ENCODE assay signal across 22 cellular contexts in genomic region chr2:54653572-54654204, GRCh38.
DNase-seq lines count a peak whose midpoint lies in the region; ATAC-seq, FAIRE-seq and TF ChIP-seq lines count a peak whose summit lies in the region.
"Had no signal": no experiment of that assay in that cellular context is flagged by ENCODE, and none has a peak within 500 bp of the region (broad histone marks: within the 10 kb centered on the region; RNA-seq: fewer than 3 reads in every experiment).

No MANE protein-coding gene starts in this region.

- peaks cover 85% of the 10 kb centered on the region for H3K36me3 ChIP-seq in K562 (ENCODE audit: control insufficient read depth, insufficient read depth, low read length)
- peaks cover 46 to 99% of the 10 kb centered on the region in 2 donors for H3K36me3 ChIP-seq in neuronal stem cell (replicated peaks in 1 of 2; ENCODE audit: control insufficient read depth in 2 of 2, insufficient read depth in 2 of 2, low read length in 2 of 2)
- H3K36me3 ChIP-seq in testis (ENCODE audit: low read depth, missing control alignments), result peaks cover 4% of the 10 kb centered on the region

- no peak overlapping the region for H2BK15ac ChIP-seq in neuronal stem cell (ENCODE audit: low read length)

- no peak overlapping the region for H2AK5ac ChIP-seq in neuronal stem cell (ENCODE audit: low read depth, low read length)

- no peak for TF ChIP-seq EP300 in K562 (IDR thresholded peaks at IDR 0.05; ENCODE audit: low read length)

- no peak overlapping the region for H4K91ac ChIP-seq in neuronal stem cell (ENCODE audit: low read depth, low read length, poor library complexity)

- H4K20me1 ChIP-seq in K562 (replicated peaks; ENCODE audit: control insufficient read depth, insufficient read depth, low read length), result no peaks in the 10 kb centered on the region

- H3K9ac ChIP-seq in K562 (ENCODE audit: insufficient read depth in 1 of 2, low read depth in 2 of 2, low read length in 2 of 2) (peak overlapping the region in 1 of 2 experiments; percentile 11; a peak in 1 of 4 replicates), neuronal stem cell (ENCODE audit: low read depth, low read length, poor library complexity) (peak overlapping the region; percentile 26)

- in situ Hi-C loops in K562 (cut with MboI), result no loop called here

- 94% methylated on average over 26 of the region's 26 CpGs for WGBS in K562 (ENCODE audit: insufficient coverage, low coverage, missing lambda C conversion rate)
- no CpG with 5 or more reads among the region's 26 CpGs for WGBS in neuronal stem cell (ENCODE audit: extremely low coverage in 2 of 2, insufficient read length in 2 of 2, insufficient replicate concordance in 1 of 2), 2 donors
- 65 to 85% methylated on average over 12 to 26 of the region's 26 CpGs for WGBS in testis, 2 donors

- no peak for TF ChIP-seq POLR2A in K562 (conservative IDR thresholded peaks at IDR 0.05)
- TF ChIP-seq POLR2A in testis (IDR thresholded peaks at IDR 0.05), result no peak

- CTCF ChIA-PET in K562 (lab: Yijun Ruan, JAX; ENCODE audit: low intra/inter-chr PET ratio), result no interaction called here

- ATAC-seq in T-helper 17 cell (no peak), K562 (no peak)

- H3K79me2 ChIP-seq in K562 (ENCODE audit: control insufficient read depth, insufficient read depth, low read length), result no peaks in the 10 kb centered on the region

- H3K4me1 Mint-ChIP-seq in T-helper 17 cell, result peaks cover 7% of the 10 kb centered on the region
- H3K4me1 Mint-ChIP-seq in activated CD4-positive, alpha-beta T cell treated with anti-CD3 and anti-CD28 coated beads, Interleukin-2, amount 10 ng/mL, durations not matched to agents 24 days and 14 days, result peaks cover 22% of the 10 kb centered on the region

- H3K4me2 ChIP-seq in K562 (ENCODE audit: insufficient read depth, low read length), result no peak overlapping the region
- H3K4me2 ChIP-seq in neuronal stem cell (ENCODE audit: insufficient read depth, low read length, poor library complexity, severe bottlenecking), result no peak overlapping the region

- no peaks in the 10 kb centered on the region for H3K4me1 ChIP-seq in K562 (replicated peaks in 1 of 2; ENCODE audit: control insufficient read depth in 2 of 2, insufficient read depth in 2 of 2, low read length in 2 of 2)
- no peaks in the 10 kb centered on the region for H3K4me1 ChIP-seq in neuronal stem cell (ENCODE audit: control insufficient read depth in 2 of 2, insufficient read depth in 1 of 2, low read depth in 1 of 2, low read length in 2 of 2)
- H3K4me1 ChIP-seq in testis, result no peaks in the 10 kb centered on the region
- H3K4me1 ChIP-seq: BE2C, Peyer's patch had no signal

- FAIRE-seq in K562 (lab: Jason Lieb, UNC), result no peak
- FAIRE-seq: GM12891, HTR-8/SVneo had no signal

- intact Hi-C loops in K562 (cut with micrococcal nuclease) (no loop called here), testis (cut with DNase I; ENCODE audit: low total_unique reads) (no loop called here)
- intact Hi-C loops in activated CD4-positive, alpha-beta T cell treated with anti-CD3 and anti-CD28 coated beads, Interleukin-2, amount 10 ng/mL, durations not matched to agents 24 days and 14 days (cut with micrococcal nuclease), result loop anchor here (10.0 kb wide), 1 partner anchor 521 kb away; no protein-coding TSS in a partner anchor

- no TSS peak for BruUV-seq in K562 (replicated peaks; lab: Mats Ljungman, UMichigan)

- POLR2A ChIA-PET in K562 (lab: Yijun Ruan, JAX), result no interaction called here

- H3K9me3 ChIP-seq in T-helper 17 cell (ENCODE audit: control insufficient read depth, low read length, poor library complexity, severe bottlenecking), result no peaks in the 10 kb centered on the region
- no peaks in the 10 kb centered on the region for H3K9me3 ChIP-seq in K562 (replicated peaks; ENCODE audit: control insufficient read depth, insufficient read depth, low read depth, low read length)
- H3K9me3 ChIP-seq in neuronal stem cell (replicated peaks in 1 of 2; ENCODE audit: control insufficient read depth in 2 of 2, insufficient read depth in 1 of 2, low read depth in 1 of 2, low read length in 2 of 2), result peaks cover 0 to 2% of the 10 kb centered on the region in 2 donors
- no peaks in the 10 kb centered on the region for H3K9me3 ChIP-seq in testis
- H3K9me3 ChIP-seq: BE2C, Peyer's patch, SJSA1 had no signal

- no peak for TF ChIP-seq RAD21 in K562 (CRISPR knock-in tag; conservative IDR thresholded peaks at IDR 0.05 in 1 of 2, IDR thresholded peaks at IDR 0.05 in 1 of 2)

- H3K9me1 ChIP-seq in K562 (ENCODE audit: control insufficient read depth, insufficient read depth, low read length), result no peaks in the 10 kb centered on the region

- no peak overlapping the region for H3K27ac ChIP-seq in K562 (ENCODE audit: extremely low read depth, low read depth, low read length)
- H3K27ac ChIP-seq in neuronal stem cell (replicated peaks; ENCODE audit: low read length), result no peak overlapping the region
- peak overlapping the region in 1 of 2 donors; percentile 27 for H3K27ac ChIP-seq in testis
- H3K27ac ChIP-seq: Peyer's patch, SJSA1 had no signal

- H2BK120ac ChIP-seq in neuronal stem cell (ENCODE audit: low read depth, low read length), result no peak overlapping the region

- no peak overlapping the region for H3K4me3 Mint-ChIP-seq in T-helper 17 cell
- no peak overlapping the region for H3K4me3 Mint-ChIP-seq in activated CD4-positive, alpha-beta T cell treated with anti-CD3 and anti-CD28 coated beads, Interleukin-2, amount 10 ng/mL, durations not matched to agents 24 days and 14 days
- H3K4me3 Mint-ChIP-seq: CD4-positive, CD25-positive, alpha-beta regulatory T cell had no signal

- no peaks in the 10 kb centered on the region for H3K27me3 Mint-ChIP-seq in T-helper 17 cell
- H3K27me3 Mint-ChIP-seq in activated CD4-positive, alpha-beta T cell treated with anti-CD3 and anti-CD28 coated beads, Interleukin-2, amount 10 ng/mL, durations not matched to agents 24 days and 14 days, result no peaks in the 10 kb centered on the region
- H3K27me3 Mint-ChIP-seq: CD4-positive, CD25-positive, alpha-beta regulatory T cell had no signal

- no peak overlapping the region for H3K23ac ChIP-seq in neuronal stem cell (ENCODE audit: low read depth, low read length, poor library complexity)

- H3K27me3 ChIP-seq in K562 (ENCODE audit: control insufficient read depth in 2 of 2, insufficient read depth in 2 of 2, low read length in 2 of 2) (no peaks in the 10 kb centered on the region), neuronal stem cell (ENCODE audit: control insufficient read depth in 3 of 3, insufficient read depth in 3 of 3, low read depth in 1 of 3, low read length in 3 of 3) (no peaks in the 10 kb centered on the region), testis (no peaks in the 10 kb centered on the region)
- H3K27me3 ChIP-seq: BE2C, Peyer's patch, SJSA1 had no signal

- peaks cover 15% of the 10 kb centered on the region for H3K36me3 Mint-ChIP-seq in T-helper 17 cell (ENCODE audit: low read depth)
- peaks cover 83% of the 10 kb centered on the region for H3K36me3 Mint-ChIP-seq in activated CD4-positive, alpha-beta T cell treated with anti-CD3 and anti-CD28 coated beads, Interleukin-2, amount 10 ng/mL, durations not matched to agents 24 days and 14 days (ENCODE audit: low read depth)

- TF ChIP-seq CTCF in K562 (IDR thresholded peaks at IDR 0.05 in 2 of 3, conservative IDR thresholded peaks at IDR 0.05 in 1 of 3; ENCODE audit: insufficient read depth in 2 of 3, low read depth in 1 of 3, low read length in 3 of 3) (no peak), testis (IDR thresholded peaks at IDR 0.05) (no peak)

- no peak overlapping the region for H2BK12ac ChIP-seq in neuronal stem cell (ENCODE audit: low read length)

- no peak overlapping the region for H2BK5ac ChIP-seq in neuronal stem cell (ENCODE audit: low read length)

- no peak overlapping the region for H3K14ac ChIP-seq in neuronal stem cell (ENCODE audit: low read length)

- no peak overlapping the region for H3K18ac ChIP-seq in neuronal stem cell (ENCODE audit: low read length)

- H3K4ac ChIP-seq in neuronal stem cell (ENCODE audit: low read length), result no peak overlapping the region

- no peaks in the 10 kb centered on the region for H3K79me1 ChIP-seq in neuronal stem cell (ENCODE audit: low read depth, low read length)

- no peak overlapping the region for H4K8ac ChIP-seq in neuronal stem cell (ENCODE audit: low read depth, low read length)

- H3K27ac Mint-ChIP-seq in T-helper 17 cell, result peak overlapping the region; percentile 16
- no peak overlapping the region for H3K27ac Mint-ChIP-seq in activated CD4-positive, alpha-beta T cell treated with anti-CD3 and anti-CD28 coated beads, Interleukin-2, amount 10 ng/mL, durations not matched to agents 24 days and 14 days
- H3K27ac Mint-ChIP-seq: CD4-positive, CD25-positive, alpha-beta regulatory T cell had no signal

- H3K9me3 Mint-ChIP-seq in activated CD4-positive, alpha-beta T cell treated with anti-CD3 and anti-CD28 coated beads, Interleukin-2, amount 10 ng/mL, durations not matched to agents 24 days and 14 days, result no peaks in the 10 kb centered on the region

- DNase-seq in T-helper 17 cell, result no peak
- DNase-seq in K562 (ENCODE audit: extremely low read depth in 1 of 4, low spot score in 3 of 4), result no peak
- no peak for DNase-seq in neuronal stem cell (ENCODE audit: low spot score)
- DNase-seq in testis, result peak; percentile 63
- no peak for DNase-seq in activated CD4-positive, alpha-beta T cell treated with anti-CD3 and anti-CD28 coated beads, Interleukin-2, amount 10 ng/mL, durations not matched to agents 24 days and 14 days
- no peak for DNase-seq in GM03348 (ENCODE audit: low spot score)
- DNase-seq in NCI-H345 (lab: John Stamatoyannopoulos, UW), result no peak
- DNase-seq: BE2C; CD4-positive, CD25-positive, alpha-beta regulatory T cell; COR-L47; DMS79 treated with DMSO at 0.1 percent for 48 hours; GOT3; HCEC 1CT; IMR-90; NCI-H1105; NCI-H2029 treated with DMSO at 0.1 percent for 48 hours; NCI-H524 treated with DMSO at 0.1 percent for 48 hours; NCI-H82; Peyer's patch had no signal

- no peak overlapping the region for H2AFZ ChIP-seq in K562 (ENCODE audit: low read depth, low read length)
- no peak overlapping the region for H2AFZ ChIP-seq in neuronal stem cell (ENCODE audit: low read length)

- H3K4me3 ChIP-seq in K562, result no peak overlapping the region
- H3K4me3 ChIP-seq in neuronal stem cell (ENCODE audit: low read length in 2 of 2), result no peak overlapping the region
- H3K4me3 ChIP-seq in testis, result no peak overlapping the region
- H3K4me3 ChIP-seq: Peyer's patch, SJSA1 had no signal

TF ChIP-seq in K562, 482 proteins besides CTCF, POLR2A, EP300 and RAD21:
- TF ChIP-seq POLR2G (IDR thresholded peaks at IDR 0.05; ENCODE audit: low read depth, low read length), result peak; percentile 53; the same call in 1 of the 2 replicates
- TF ChIP-seq, protein P1, sequence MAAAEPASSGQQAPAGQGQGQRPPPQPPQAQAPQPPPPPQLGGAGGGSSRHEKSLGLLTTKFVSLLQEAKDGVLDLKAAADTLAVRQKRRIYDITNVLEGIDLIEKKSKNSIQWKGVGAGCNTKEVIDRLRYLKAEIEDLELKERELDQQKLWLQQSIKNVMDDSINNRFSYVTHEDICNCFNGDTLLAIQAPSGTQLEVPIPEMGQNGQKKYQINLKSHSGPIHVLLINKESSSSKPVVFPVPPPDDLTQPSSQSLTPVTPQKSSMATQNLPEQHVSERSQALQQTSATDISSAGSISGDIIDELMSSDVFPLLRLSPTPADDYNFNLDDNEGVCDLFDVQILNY (CRISPR knock-in tag; IDR thresholded peaks at IDR 0.05), result no peak
- no peak for TF ChIP-seq BRD4 (IDR thresholded peaks at IDR 0.05)
- peak; percentile 26 for TF ChIP-seq RBM22 (IDR thresholded peaks at IDR 0.05; ENCODE audit: low read depth, low read length, poor library complexity, severe bottlenecking)
